Comparison of ENCODE assay signal across 8 cellular contexts in genomic region chr20:54155736-54156317, GRCh38. TPM values are rescaled to one million over a fixed set of nuclear protein-coding genes. Genes with fewer than 3 reads are reported as not detected.
"Had no signal": no experiment of that assay in that cellular context is flagged by ENCODE, and none has a peak within 500 bp of the region (broad histone marks: within the 10 kb centered on the region; RNA-seq: fewer than 3 reads in every experiment).

No MANE protein-coding gene starts in this region.

- DNase-seq: IMR-90, KBM-7, KG1 had no signal

- H3K27ac ChIP-seq: HL-60, KMS-11 had no signal

- H3K27ac Mint-ChIP-seq: IgD-negative memory B cell had no signal

- H3K4me3 ChIP-seq: K562 had no signal

- H3K4me2 ChIP-seq: KMS-11 had no signal

- FAIRE-seq: HepG2, K562 had no signal

- H3K9me3 Mint-ChIP-seq: IgD-negative memory B cell had no signal

- H3K4me3 Mint-ChIP-seq: IgD-negative memory B cell had no signal

- H3K9ac ChIP-seq: KMS-11 had no signal

- H3K4me1 Mint-ChIP-seq: IgD-negative memory B cell had no signal

- ATAC-seq: HepG2, K562 had no signal

RNA-seq across cellular contexts. Expression of gene CYP24A1, which starts 18.0 kb away (rescaled TPM):
- total RNA-seq: IMR-90, K562 had no signal
- polyA plus RNA-seq: IgD-negative memory B cell, IMR-90 had no signal
